In genomic region chr1:165695011-165695410, GRCh38 we compare ENCODE assay signal across 24 cellular contexts. TPM values are rescaled to one million over a fixed set of nuclear protein-coding genes. Genes with fewer than 3 reads are reported as not detected.
DNase-seq lines count a peak whose midpoint lies in the region; ATAC-seq and TF ChIP-seq lines count a peak whose summit lies in the region.
"Had no signal": no experiment of that assay in that cellular context is flagged by ENCODE, and none has a peak within 500 bp of the region (broad histone marks: within the 10 kb centered on the region; RNA-seq: fewer than 3 reads in every experiment).

No MANE protein-coding gene starts in this region.

- H3K27ac ChIP-seq in esophagus squamous epithelium (peak overlapping the region in 3 of 4 donors; percentile 46 to 99 (median 97)), Peyer's patch (no peak overlapping the region)
- H3K27ac ChIP-seq: colonic mucosa, SJCRH30 had no signal

- no peak overlapping the region for H3K27ac Mint-ChIP-seq in stimulated activated naive CD8-positive, alpha-beta T cell treated with anti-CD3 and anti-CD28 coated beads, Interleukin-15, Interleukin-2, amounts not matched to agents 100 ng/mL and 50 ng/mL, for 24 hours
- H3K27ac Mint-ChIP-seq: activated naive CD8-positive, alpha-beta T cell treated with anti-CD3 and anti-CD28 coated beads for 36 hours had no signal

- intact Hi-C loops in esophagus squamous epithelium (cut with DNase I) = no loop called here

- no peak for DNase-seq in stimulated activated naive CD8-positive, alpha-beta T cell treated with anti-CD3 and anti-CD28 coated beads, Interleukin-15, Interleukin-2, amounts not matched to agents 100 U/mL and 50 U/mL, for 24 hours
- DNase-seq in esophagus squamous epithelium (lab: John Stamatoyannopoulos, UW) (no peak), medulla oblongata (ENCODE audit: extremely low spot score) (peak; percentile 18), DMS79 treated with DMSO at 0.1 percent for 48 hours (lab: John Stamatoyannopoulos, UW) (no peak), DMS53 (lab: John Stamatoyannopoulos, UW) (no peak), Peyer's patch (no peak)
- DNase-seq in central memory CD4-positive, alpha-beta T cell = no peak
- DNase-seq: activated CD4-positive, alpha-beta T cell treated with anti-CD3 and anti-CD28 coated beads, Interleukin-2, amount 50 U/mL, for 1 hour; activated effector memory CD4-positive, alpha-beta T cell treated with anti-CD3 and anti-CD28 coated beads, Interleukin-2, amount 50 U/mL, for 16 hours; activated naive CD8-positive, alpha-beta T cell treated with anti-CD3 and anti-CD28 coated beads for 36 hours; activated T-cell treated with anti-CD3 and anti-CD28 coated beads, Interleukin-2, amount 50 U/mL, for 1 hour; aorta; Calu3; colonic mucosa; effector CD8-positive, alpha-beta T cell; NCI-H1105; NCI-H187 treated with DMSO at 0.1 percent for 48 hours; NCI-H526 treated with DMSO at 0.1 percent for 48 hours; SJCRH30; stimulated activated CD4-positive, alpha-beta T cell treated with anti-CD3 and anti-CD28 coated beads, Interleukin-4, amount 100 ng/mL, for 24 hours; trophoblast cell had no signal

- no peak overlapping the region for H3K4me3 ChIP-seq in esophagus squamous epithelium
- no peak overlapping the region for H3K4me3 ChIP-seq in Peyer's patch
- H3K4me3 ChIP-seq: colonic mucosa, SJCRH30 had no signal

- H3K27me3 ChIP-seq in esophagus squamous epithelium = no peaks in the 10 kb centered on the region
- H3K27me3 ChIP-seq in Peyer's patch = no peaks in the 10 kb centered on the region
- H3K27me3 ChIP-seq: colonic mucosa, SJCRH30 had no signal

- H3K27me3 Mint-ChIP-seq in stimulated activated naive CD8-positive, alpha-beta T cell treated with anti-CD3 and anti-CD28 coated beads, Interleukin-15, Interleukin-2, amounts not matched to agents 100 ng/mL and 50 ng/mL, for 24 hours = no peaks in the 10 kb centered on the region
- H3K27me3 Mint-ChIP-seq: activated naive CD8-positive, alpha-beta T cell treated with anti-CD3 and anti-CD28 coated beads for 36 hours; natural killer cell treated with Interleukin-12 subunit alpha and Interleukin-12 subunit beta and Interleukin-15 and Interleukin-18, amount 100 ng/mL, for 72 hours had no signal

- no peaks in the 10 kb centered on the region for H3K9me3 Mint-ChIP-seq in stimulated activated naive CD8-positive, alpha-beta T cell treated with anti-CD3 and anti-CD28 coated beads, Interleukin-15, Interleukin-2, amounts not matched to agents 100 ng/mL and 50 ng/mL, for 24 hours
- H3K9me3 Mint-ChIP-seq: activated naive CD8-positive, alpha-beta T cell treated with anti-CD3 and anti-CD28 coated beads for 36 hours; natural killer cell treated with Interleukin-12 subunit alpha and Interleukin-12 subunit beta and Interleukin-15 and Interleukin-18, amount 100 ng/mL, for 72 hours had no signal

- 33 to 44% methylated on average over 7 of the region's 7 CpGs for WGBS in esophagus squamous epithelium, 2 donors

- H3K4me1 Mint-ChIP-seq in stimulated activated naive CD8-positive, alpha-beta T cell treated with anti-CD3 and anti-CD28 coated beads, Interleukin-15, Interleukin-2, amounts not matched to agents 100 ng/mL and 50 ng/mL, for 24 hours (ENCODE audit: low read depth) = peaks cover 43% of the 10 kb centered on the region

- H3K9me3 ChIP-seq in esophagus squamous epithelium = no peaks in the 10 kb centered on the region
- no peaks in the 10 kb centered on the region for H3K9me3 ChIP-seq in Peyer's patch
- H3K9me3 ChIP-seq: colonic mucosa, SJCRH30 had no signal

- H3K4me3 Mint-ChIP-seq in stimulated activated naive CD8-positive, alpha-beta T cell treated with anti-CD3 and anti-CD28 coated beads, Interleukin-15, Interleukin-2, amounts not matched to agents 100 ng/mL and 50 ng/mL, for 24 hours = peak overlapping the region; percentile 17
- H3K4me3 Mint-ChIP-seq: activated naive CD8-positive, alpha-beta T cell treated with anti-CD3 and anti-CD28 coated beads for 36 hours; natural killer cell treated with Interleukin-12 subunit alpha and Interleukin-12 subunit beta and Interleukin-15 and Interleukin-18, amount 100 ng/mL, for 72 hours; WTC11 had no signal

- H3K4me1 ChIP-seq in esophagus squamous epithelium (peaks cover 11 to 42% (median 24%) of the 10 kb centered on the region in 3 donors), Peyer's patch (peaks cover 0 to 17% (median 10%) of the 10 kb centered on the region in 4 donors)

- TF ChIP-seq CTCF in esophagus squamous epithelium (IDR thresholded peaks at IDR 0.05) (no peak), Peyer's patch (IDR thresholded peaks at IDR 0.05) (no peak)

- peaks cover 40% of the 10 kb centered on the region for H3K36me3 Mint-ChIP-seq in stimulated activated naive CD8-positive, alpha-beta T cell treated with anti-CD3 and anti-CD28 coated beads, Interleukin-15, Interleukin-2, amounts not matched to agents 100 ng/mL and 50 ng/mL, for 24 hours (ENCODE audit: low read depth)

- TF ChIP-seq POLR2A in esophagus squamous epithelium (IDR thresholded peaks at IDR 0.05) = no peak
- TF ChIP-seq POLR2A in Peyer's patch (IDR thresholded peaks at IDR 0.05) = no peak

- peaks cover 0 to 32% (median 0%) of the 10 kb centered on the region in 3 donors for H3K36me3 ChIP-seq in esophagus squamous epithelium
- peaks cover 0 to 16% (median 0%) of the 10 kb centered on the region in 3 donors for H3K36me3 ChIP-seq in Peyer's patch
- H3K36me3 ChIP-seq: colonic mucosa had no signal

- no peak for ATAC-seq in stimulated activated naive CD8-positive, alpha-beta T cell treated with anti-CD3 and anti-CD28 coated beads, Interleukin-15, Interleukin-2, amounts not matched to agents 100 U/mL and 50 U/mL, for 24 hours
- ATAC-seq: natural killer cell treated with Interleukin-12 subunit alpha and Interleukin-12 subunit beta and Interleukin-15 and Interleukin-18, amount 100 ng/mL, for 72 hours; WTC11 had no signal

RNA-seq across cellular contexts. Expression of gene ALDH9A1, which starts 3.4 kb away (rescaled TPM):
- total RNA-seq in esophagus squamous epithelium = 100 to 1,000 TPM; 120 to 198 (median 158) TPM
- total RNA-seq in Peyer's patch = 100 to 1,000 TPM in 1 of 4 donors, 10 to 100 TPM in 3; 54.5 to 104 (median 74.0) TPM

Comparison
In these comparisons a context has a peak if more than half of its experiments do, and no peak if none do; other contexts are left out.
1. H3K27ac ChIP-seq: peak in esophagus squamous epithelium (3 of 4); none in Peyer's patch (0 of 4).